In genomic region chr1:7667625-7668218, GRCh38 we compare ENCODE assay signal across 8 cellular contexts.
DNase-seq lines count a peak whose midpoint lies in the region; ATAC-seq and TF ChIP-seq lines count a peak whose summit lies in the region.

No MANE protein-coding gene starts in this region.

- H3K36me3 ChIP-seq in OCI-LY3 (replicated peaks; ENCODE audit: low read depth, low read length), result no peaks in the 10 kb centered on the region

- ATAC-seq in GM18505 (IDR thresholded peaks at IDR 0.05; ENCODE audit: unreplicated experiment), result no peak

- H3K4me3 ChIP-seq in OCI-LY3 (ENCODE audit: low read length) (no peak overlapping the region), epithelial cell of proximal tubule (ENCODE audit: low read depth, low read length) (no peak overlapping the region)

- no peaks in the 10 kb centered on the region for H3K27me3 ChIP-seq in OCI-LY3 (ENCODE audit: low read depth, low read length)

- no peaks in the 10 kb centered on the region for H4K20me1 ChIP-seq in OCI-LY3 (ENCODE audit: insufficient read depth, low read length)

- no peaks in the 10 kb centered on the region for H3K9me3 ChIP-seq in OCI-LY3 (ENCODE audit: insufficient read depth, low read length)

- H2AFZ ChIP-seq in OCI-LY3 (ENCODE audit: low read depth, low read length), result peak overlapping the region; percentile 65; the same call in 1 of the 2 replicates

- H3K4me1 ChIP-seq in OCI-LY3 (ENCODE audit: low read length), result no peaks in the 10 kb centered on the region

- TF ChIP-seq POLR2A in GM18505 (IDR thresholded peaks at IDR 0.05; ENCODE audit: borderline replicate concordance, extremely low read depth, insufficient read depth, insufficient read length), result no peak

- no peak overlapping the region for H3K9ac ChIP-seq in OCI-LY3 (ENCODE audit: low read length)

- no peaks in the 10 kb centered on the region for H3K79me2 ChIP-seq in OCI-LY3 (ENCODE audit: low read length)

- H3K4me2 ChIP-seq in OCI-LY3 (ENCODE audit: low read length), result peak overlapping the region; percentile 28; the same call in 1 of the 2 replicates

- TF ChIP-seq CTCF in OCI-LY3 (IDR thresholded peaks at IDR 0.05; ENCODE audit: low read depth, low read length) (peak; percentile 82), epithelial cell of proximal tubule (conservative IDR thresholded peaks at IDR 0.05; ENCODE audit: low read depth, low read length) (peak; percentile 100)

- H3K27ac ChIP-seq in OCI-LY3 (ENCODE audit: low read length), result no peak overlapping the region

- DNase-seq in DMS153 treated with DMSO at 0.1 percent for 48 hours (lab: John Stamatoyannopoulos, UW; ENCODE audit: unreplicated experiment) (peak; percentile 85), HPDE6-E6E7 (ENCODE audit: extremely low spot score) (peak; percentile 69), activated T-cell treated with anti-CD3 and anti-CD28 coated beads for 4 hours (peak; percentile 80), epithelial cell of proximal tubule (ENCODE audit: low read depth) (no peak), myocyte (ENCODE audit: low read depth) (peak; percentile 88)
- DNase-seq in stimulated activated CD8-positive, alpha-beta memory T cell treated with anti-CD3 and anti-CD28 coated beads, Interleukin-4, amount 100 ng/mL, for 48 hours, result peak; percentile 94
